Comparison of ENCODE assay signal across 1 cellular context in the genomic region with DNA sequence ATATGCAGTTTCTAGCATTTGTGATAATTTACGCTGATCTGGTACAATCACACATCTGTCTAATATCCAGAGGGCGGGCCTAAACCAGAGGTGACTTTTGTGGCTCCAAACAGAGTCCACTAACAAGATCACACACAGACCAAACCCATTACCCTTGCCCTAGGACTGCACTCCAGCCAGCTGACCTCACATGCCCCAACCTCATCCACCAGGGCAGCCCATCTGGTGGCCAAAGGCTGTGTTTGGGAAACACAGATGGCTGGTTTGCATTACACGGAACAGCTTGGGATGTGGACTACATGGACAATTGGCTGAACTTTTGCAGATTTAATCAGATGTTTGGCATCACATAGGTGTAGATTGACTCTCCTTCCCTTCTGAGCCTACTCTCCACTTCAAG.
TF ChIP-seq lines count a peak whose summit lies in the region.

No MANE protein-coding gene starts in this region.

TF ChIP-seq in HepG2, 621 proteins besides CTCF, POLR2A, EP300 and RAD21 (continued from another document):
- TF ChIP-seq JUND (CRISPR knock-in tag; IDR thresholded peaks at IDR 0.05) (no peak), GATA4 (IDR thresholded peaks at IDR 0.05; ENCODE audit: borderline replicate concordance, low read depth) (no peak), ZNF318 (CRISPR knock-in tag; IDR thresholded peaks at IDR 0.05) (no peak), MIER2 (CRISPR knock-in tag; IDR thresholded peaks at IDR 0.05) (no peak), ELF4 (CRISPR knock-in tag; IDR thresholded peaks at IDR 0.05; ENCODE audit: borderline replicate concordance) (no peak), NAIF1 (CRISPR knock-in tag; IDR thresholded peaks at IDR 0.05; ENCODE audit: borderline replicate concordance) (no peak), HOMEZ (CRISPR knock-in tag; IDR thresholded peaks at IDR 0.05; ENCODE audit: low read depth) (no peak), SPEN (CRISPR knock-in tag; IDR thresholded peaks at IDR 0.05; ENCODE audit: low read depth) (no peak), ZNF232 (CRISPR knock-in tag; IDR thresholded peaks at IDR 0.05; ENCODE audit: borderline replicate concordance) (no peak)
- TF ChIP-seq, protein P1, sequence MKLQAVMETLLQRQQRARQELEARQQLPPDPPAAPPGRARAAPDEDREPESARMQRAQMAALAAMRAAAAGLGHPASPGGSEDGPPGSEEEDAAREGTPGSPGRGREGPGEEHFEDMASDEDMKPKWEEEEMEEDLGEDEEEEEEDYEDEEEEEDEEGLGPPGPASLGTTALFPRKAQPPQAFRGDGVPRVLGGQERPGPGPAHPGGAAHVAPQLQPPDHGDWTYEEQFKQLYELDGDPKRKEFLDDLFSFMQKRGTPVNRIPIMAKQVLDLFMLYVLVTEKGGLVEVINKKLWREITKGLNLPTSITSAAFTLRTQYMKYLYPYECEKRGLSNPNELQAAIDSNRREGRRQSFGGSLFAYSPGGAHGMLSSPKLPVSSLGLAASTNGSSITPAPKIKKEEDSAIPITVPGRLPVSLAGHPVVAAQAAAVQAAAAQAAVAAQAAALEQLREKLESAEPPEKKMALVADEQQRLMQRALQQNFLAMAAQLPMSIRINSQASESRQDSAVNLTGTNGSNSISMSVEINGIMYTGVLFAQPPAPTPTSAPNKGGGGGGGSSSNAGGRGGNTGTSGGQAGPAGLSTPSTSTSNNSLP (IDR thresholded peaks at IDR 0.05; ENCODE audit: low read depth, low read length) = no peak
